8 cellular contexts compared by ENCODE assay signal in the genomic region with DNA sequence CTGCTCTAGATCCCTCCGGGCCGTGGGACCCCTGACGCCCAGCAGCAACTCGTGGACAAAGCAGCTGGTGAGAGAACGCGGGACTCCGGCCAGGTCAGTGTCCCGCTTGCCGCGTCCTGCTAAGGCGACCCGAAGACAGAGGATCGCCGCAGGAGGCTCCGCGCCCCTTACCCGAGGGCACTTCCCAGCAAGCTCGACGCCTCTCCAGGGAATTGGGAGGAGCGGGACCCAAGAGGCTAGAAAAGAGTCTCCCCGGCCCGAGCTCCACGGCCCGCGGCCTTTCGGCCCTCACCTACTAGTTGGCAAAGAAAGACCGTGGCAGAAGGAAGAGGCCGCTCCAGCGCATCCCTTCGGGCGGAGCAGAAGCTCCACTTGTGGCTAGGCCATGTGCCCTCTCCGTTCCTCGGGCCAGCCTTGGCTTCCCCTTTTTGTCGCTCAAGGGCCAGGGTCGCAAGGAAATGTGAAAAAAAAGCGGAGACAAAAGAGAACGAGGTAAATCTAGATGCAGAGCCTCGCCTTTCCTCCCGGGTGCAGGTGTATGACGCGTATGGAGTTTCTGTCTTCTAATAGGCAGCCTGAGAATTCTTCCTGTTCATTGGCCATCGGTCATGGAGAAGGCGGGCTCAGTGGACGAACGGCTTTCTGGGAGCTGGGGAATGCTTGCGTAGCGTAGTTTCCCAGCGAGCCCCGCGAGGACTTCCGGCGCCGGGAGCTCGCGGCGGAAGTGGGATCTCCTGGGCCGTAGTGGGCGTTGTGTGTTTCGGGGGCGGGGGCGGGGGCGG. TPM values are rescaled to one million over a fixed set of nuclear protein-coding genes. Genes with fewer than 3 reads are reported as not detected.
DNase-seq lines count a peak whose midpoint lies in the region; ATAC-seq and TF ChIP-seq lines count a peak whose summit lies in the region.

Gene ZNF213 (plus strand): TSS at position 692 of the 782 bp plus-strand sequence. CDS start 2,252 bp downstream, outside the sequence.

- no peaks in the 10 kb centered on the region for H3K9me3 ChIP-seq in DOHH2 (ENCODE audit: control insufficient read depth, insufficient read depth, low read length)

- H3K4me3 ChIP-seq in DOHH2 (ENCODE audit: low read length) (peak within 1 kb of the TSS; percentile 95), LNCaP clone FGC (ENCODE audit: low read depth, low read length) (peak within 1 kb of the TSS; percentile 89), fibroblast of mammary gland (ENCODE audit: control insufficient read depth, low read depth, low read length) (peak within 1 kb of the TSS; percentile 99)

- peak within 1 kb of the TSS; percentile 93 to 100 (median 99) for H3K27ac Mint-ChIP-seq in naive thymus-derived CD8-positive, alpha-beta T cell
- peak within 1 kb of the TSS; percentile 98 for H3K27ac Mint-ChIP-seq in stimulated activated naive B cell treated with anti-CD40 and anti-IgM and Interleukin-4, amounts not matched to agents 10 μg/mL and 1 μg/mL and 100 μg/mL, for 72 hours

- ATAC-seq in naive thymus-derived CD8-positive, alpha-beta T cell: peak; percentile 97 to 98
- ATAC-seq in stimulated activated naive B cell treated with anti-CD40 and anti-IgM and Interleukin-4, amounts not matched to agents 10 μg/mL and 1 μg/mL and 100 μg/mL, for 72 hours (replicated peaks): peak; percentile 97 to 98

- no peaks in the 10 kb centered on the region for H3K9me3 Mint-ChIP-seq in naive thymus-derived CD8-positive, alpha-beta T cell
- H3K9me3 Mint-ChIP-seq in stimulated activated naive B cell treated with anti-CD40 and anti-IgM and Interleukin-4, amounts not matched to agents 10 μg/mL and 1 μg/mL and 100 μg/mL, for 72 hours: no peaks in the 10 kb centered on the region

- H3K4me1 ChIP-seq in DOHH2 (ENCODE audit: control insufficient read depth, low read length): peaks cover 15% of the 10 kb centered on the region

- H3K36me3 ChIP-seq in DOHH2 (ENCODE audit: control insufficient read depth, low read length): peaks cover 16% of the 10 kb centered on the region

- H3K27me3 Mint-ChIP-seq in naive thymus-derived CD8-positive, alpha-beta T cell: no peaks in the 10 kb centered on the region
- H3K27me3 Mint-ChIP-seq in stimulated activated naive B cell treated with anti-CD40 and anti-IgM and Interleukin-4, amounts not matched to agents 10 μg/mL and 1 μg/mL and 100 μg/mL, for 72 hours: no peaks in the 10 kb centered on the region

- H3K27ac ChIP-seq in DOHH2 (ENCODE audit: low read depth, low read length): peak within 1 kb of the TSS; percentile 61

- H3K27me3 ChIP-seq in DOHH2 (ENCODE audit: control insufficient read depth, low read length): no peaks in the 10 kb centered on the region

- H4K20me1 ChIP-seq in DOHH2 (ENCODE audit: control insufficient read depth, insufficient read depth, low read depth, low read length): no peaks in the 10 kb centered on the region

- TF ChIP-seq CTCF in DOHH2 (IDR thresholded peaks at IDR 0.05; ENCODE audit: low read depth, low read length, poor library complexity, severe bottlenecking) (no peak), LNCaP clone FGC (IDR thresholded peaks at IDR 0.05; ENCODE audit: control insufficient read depth, extremely low read depth, insufficient read depth) (no peak), fibroblast of mammary gland (conservative IDR thresholded peaks at IDR 0.05; ENCODE audit: control insufficient read depth, insufficient read depth, low read depth, low read length) (no peak)

- peaks cover 7% of the 10 kb centered on the region; the same call in 1 of the 2 replicates for H3F3A ChIP-seq in DOHH2 (ENCODE audit: control insufficient read depth, insufficient read depth)

- peaks cover 43% of the 10 kb centered on the region for H3K79me2 ChIP-seq in DOHH2 (ENCODE audit: control insufficient read depth, low read length)

- POLR2A ChIA-PET in naive thymus-derived CD8-positive, alpha-beta T cell (lab: Charles Lee): interaction anchor here (0.5 to 11.8 kb wide), 38 partner anchors 9 to 419 kb away, joined by 3 to 278 read pairs (median 4); partner anchors contain the start of genes IL32, PKMYT1, TIGD7 and ZNF174

- peak; percentile 89 for DNase-seq in GOT3 (lab: John Stamatoyannopoulos, UW)
- peak; percentile 95 for DNase-seq in LNCaP clone FGC (ENCODE audit: low read depth)
- DNase-seq in RPMI8226: peak; percentile 99
- peak; percentile 76 to 88 for DNase-seq in activated T-helper 1 cell treated with anti-CD3 and anti-CD28 coated beads, Interleukin-2, amount 50 U/mL, for 16 hours (ENCODE audit: low read depth in 1 of 2, low spot score in 1 of 2)
- DNase-seq in fibroblast of mammary gland (ENCODE audit: low read depth): peak; percentile 97
- DNase-seq in naive thymus-derived CD8-positive, alpha-beta T cell: peak; percentile 80 to 98 (median 93)
- DNase-seq in stimulated activated naive B cell treated with anti-CD40 and anti-IgM and Interleukin-4, amounts not matched to agents 10 μg/mL and 1 μg/mL and 100 μg/mL, for 72 hours: peak; percentile 94

- H3K4me3 Mint-ChIP-seq in naive thymus-derived CD8-positive, alpha-beta T cell: peak within 1 kb of the TSS; percentile 89 to 99 (median 98)
- peak within 1 kb of the TSS; percentile 96 to 100 for H3K4me3 Mint-ChIP-seq in stimulated activated naive B cell treated with anti-CD40 and anti-IgM and Interleukin-4, amounts not matched to agents 10 μg/mL and 1 μg/mL and 100 μg/mL, for 72 hours

- H3K36me3 Mint-ChIP-seq in naive thymus-derived CD8-positive, alpha-beta T cell: peaks cover 0 to 12% (median 4%) of the 10 kb centered on the region in 3 donors
- peaks cover 19 to 30% of the 10 kb centered on the region in 2 donors for H3K36me3 Mint-ChIP-seq in stimulated activated naive B cell treated with anti-CD40 and anti-IgM and Interleukin-4, amounts not matched to agents 10 μg/mL and 1 μg/mL and 100 μg/mL, for 72 hours

- peak within 1 kb of the TSS; percentile 97 for H3K4me2 ChIP-seq in DOHH2 (ENCODE audit: low read length)

- H3K4me1 Mint-ChIP-seq in naive thymus-derived CD8-positive, alpha-beta T cell: peaks cover 11 to 42% (median 37%) of the 10 kb centered on the region in 4 donors
- H3K4me1 Mint-ChIP-seq in stimulated activated naive B cell treated with anti-CD40 and anti-IgM and Interleukin-4, amounts not matched to agents 10 μg/mL and 1 μg/mL and 100 μg/mL, for 72 hours: peaks cover 9 to 38% of the 10 kb centered on the region in 2 donors

- H3K9me2 ChIP-seq in DOHH2 (replicated peaks; ENCODE audit: control insufficient read depth, low read length): no peaks in the 10 kb centered on the region

RNA-seq across cellular contexts. Expression of gene ZNF213, which starts in this region (rescaled TPM):
- total RNA-seq in naive thymus-derived CD8-positive, alpha-beta T cell: 1 to 10 TPM; 8.9 to 9.2 TPM
- polyA plus RNA-seq in naive thymus-derived CD8-positive, alpha-beta T cell: 1 to 10 TPM in 1 of 3 donors, under 1 TPM in 2; 0.27 to 2.5 (median 0.90) TPM

Comparison
In these comparisons a context has a peak if more than half of its experiments do, and no peak if none do; other contexts are left out.
1. Peak in every context shown above with its lines: DNase-seq, ATAC-seq, H3K4me3 ChIP-seq and H3K27ac ChIP-seq.